Comparison of ENCODE assay signal across 8 cellular contexts in the genomic region with DNA sequence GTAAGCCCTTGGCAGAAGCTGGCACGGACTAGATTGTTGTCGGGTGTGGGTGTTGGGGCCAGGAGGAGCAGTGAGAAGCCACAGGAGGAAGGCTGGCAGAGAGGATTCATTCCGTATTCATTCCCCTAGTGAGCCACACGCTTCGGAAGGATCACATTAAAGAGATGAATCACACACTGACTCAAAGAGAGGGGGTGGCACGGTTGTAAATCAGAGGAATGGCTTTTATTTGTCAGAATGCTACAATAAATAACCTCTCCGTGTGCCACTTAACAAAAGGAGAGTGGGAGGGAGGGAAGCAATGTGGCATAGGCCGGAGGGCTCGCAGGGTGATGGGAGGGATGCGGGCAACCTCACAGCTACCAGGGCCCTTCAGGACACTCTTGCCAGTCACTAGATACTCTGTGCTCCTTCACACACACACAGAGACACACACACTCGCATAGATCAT.
A peak's percentile ranks its signal among the peaks of the same experiment; 100 is the strongest.
DNase-seq lines count a peak whose midpoint lies in the region; ATAC-seq, FAIRE-seq and TF ChIP-seq lines count a peak whose summit lies in the region.

No MANE protein-coding gene starts in this region.

- H3K27me3 ChIP-seq in esophagus (ENCODE audit: control insufficient read depth in 1 of 2, insufficient read depth in 2 of 2, low read length in 2 of 2) = no peaks in the 10 kb centered on the region
- H3K27me3 ChIP-seq in CD8-positive, alpha-beta memory T cell (ENCODE audit: insufficient read depth, low read length, poor library complexity, severe bottlenecking) = no peaks in the 10 kb centered on the region

- H3K27me3 Mint-ChIP-seq in glutamatergic neuron (ENCODE audit: unreplicated experiment) (peaks cover 9% of the 10 kb centered on the region), WTC11 (ENCODE audit: low read depth) (peaks cover 2% of the 10 kb centered on the region; the same call in 1 of the 2 replicates)
- peaks cover 0 to 2% of the 10 kb centered on the region in 2 donors for H3K27me3 Mint-ChIP-seq in CD8-positive, alpha-beta memory T cell

- no peak overlapping the region for H3K27ac Mint-ChIP-seq in glutamatergic neuron (ENCODE audit: unreplicated experiment)
- H3K27ac Mint-ChIP-seq in CD8-positive, alpha-beta memory T cell = peak overlapping the region in 2 of 8 donors; percentile 27 to 52
- no peak overlapping the region for H3K27ac Mint-ChIP-seq in WTC11

- TF ChIP-seq CTCF in glutamatergic neuron (IDR thresholded peaks at IDR 0.05; ENCODE audit: partially characterized antibody, unreplicated experiment) (no peak), WTC11 (IDR thresholded peaks at IDR 0.05) (no peak)

- no peak overlapping the region for H3K4me3 ChIP-seq in esophagus (ENCODE audit: low read depth in 1 of 2, low read length in 2 of 2)
- H3K4me3 ChIP-seq in CD8-positive, alpha-beta memory T cell (ENCODE audit: low read length) = no peak overlapping the region

- WGBS in esophagus, 2 donors = 33 to 37% methylated on average over 11 of the region's 11 CpGs

- no peaks in the 10 kb centered on the region for H3K9me3 ChIP-seq in esophagus (ENCODE audit: control insufficient read depth in 2 of 2, insufficient read depth in 1 of 2, low read depth in 1 of 2, low read length in 1 of 2)
- no peaks in the 10 kb centered on the region for H3K9me3 ChIP-seq in CD8-positive, alpha-beta memory T cell (ENCODE audit: low read length)

- peak; percentile 94 for FAIRE-seq in RCC 7860 (lab: Jason Lieb, UNC)

- H3K36me3 ChIP-seq in esophagus (ENCODE audit: control insufficient read depth in 2 of 2, insufficient read depth in 2 of 2, low read length in 1 of 2) = no peaks in the 10 kb centered on the region
- no peaks in the 10 kb centered on the region for H3K36me3 ChIP-seq in CD8-positive, alpha-beta memory T cell (ENCODE audit: insufficient read depth, low read length)

- H3K4me3 Mint-ChIP-seq in glutamatergic neuron (ENCODE audit: unreplicated experiment) (no peak overlapping the region), WTC11 (no peak overlapping the region)
- H3K4me3 Mint-ChIP-seq in CD8-positive, alpha-beta memory T cell = peak overlapping the region in 1 of 7 donors; percentile 12

- peak; percentile 62 for DNase-seq in GOT3 (lab: John Stamatoyannopoulos, UW)
- DNase-seq in RCC 7860 (ENCODE audit: low spot score) = peak; percentile 87
- peak; percentile 43 for DNase-seq in stimulated activated CD4-positive, alpha-beta T cell treated with anti-CD3 and anti-CD28 coated beads, Interleukin-12 subunit alpha, Interleukin-12 subunit beta, amount 100 ng/mL, for 4 hours
- DNase-seq in glutamatergic neuron = no peak
- no peak for DNase-seq in CD8-positive, alpha-beta memory T cell
- no peak for DNase-seq in WTC11 (ENCODE audit: low spot score)

- POLR2A ChIA-PET in CD8-positive, alpha-beta memory T cell (lab: Charles Lee) = no interaction called here
- POLR2A ChIA-PET in WTC11 (lab: Charles Lee) = interaction anchor here (0.7 kb wide), 1 partner anchor 150 kb away, joined by 4 read pairs; no protein-coding TSS in a partner anchor

- H3K9me3 Mint-ChIP-seq in glutamatergic neuron (ENCODE audit: unreplicated experiment) (peaks cover 2% of the 10 kb centered on the region), WTC11 (peaks cover 13% of the 10 kb centered on the region)
- peaks cover 0 to 9% (median 4%) of the 10 kb centered on the region in 5 donors for H3K9me3 Mint-ChIP-seq in CD8-positive, alpha-beta memory T cell

- H3K4me1 Mint-ChIP-seq in glutamatergic neuron (ENCODE audit: low read depth, unreplicated experiment) (peaks cover 5% of the 10 kb centered on the region), WTC11 (peaks cover 9% of the 10 kb centered on the region)
- H3K4me1 Mint-ChIP-seq in CD8-positive, alpha-beta memory T cell = peaks cover 12 to 20% (median 18%) of the 10 kb centered on the region in 3 donors

- H3K27ac ChIP-seq in esophagus (ENCODE audit: low read depth in 2 of 2, low read length in 1 of 2) = peak overlapping the region; percentile 3 to 86
- no peak overlapping the region for H3K27ac ChIP-seq in CD8-positive, alpha-beta memory T cell (ENCODE audit: low read depth, low read length)

- ATAC-seq in HG02610 (IDR thresholded peaks at IDR 0.05; ENCODE audit: unreplicated experiment) (no peak), WTC11 (no peak)

- CTCF ChIA-PET in CD8-positive, alpha-beta memory T cell (lab: Charles Lee) = no interaction called here
- CTCF ChIA-PET in WTC11 (lab: Charles Lee) = interaction anchor here (1.2 kb wide), 1 partner anchor 29 kb away, joined by 3 read pairs; no protein-coding TSS in a partner anchor

- H3K4me1 ChIP-seq in esophagus (ENCODE audit: control insufficient read depth in 2 of 2, insufficient read depth in 2 of 2, low read length in 1 of 2) = peaks cover 7 to 14% of the 10 kb centered on the region in 2 donors
- H3K4me1 ChIP-seq in CD8-positive, alpha-beta memory T cell (ENCODE audit: insufficient read depth, low read length) = peaks cover 7% of the 10 kb centered on the region

- H3K36me3 Mint-ChIP-seq in glutamatergic neuron (ENCODE audit: unreplicated experiment) (peaks cover 6% of the 10 kb centered on the region), WTC11 (no peaks in the 10 kb centered on the region)
- H3K36me3 Mint-ChIP-seq in CD8-positive, alpha-beta memory T cell = peaks cover 4 to 18% (median 5%) of the 10 kb centered on the region in 3 donors

TF ChIP-seq in WTC11, 78 proteins besides CTCF, POLR2A, EP300 and RAD21 (continues in another document):
- TF ChIP-seq NR2C2 (CRISPR knock-in tag; IDR thresholded peaks at IDR 0.05) = no peak
- no peak for TF ChIP-seq SP1 (CRISPR knock-in tag; conservative IDR thresholded peaks at IDR 0.05)
- no peak for TF ChIP-seq SOX15 (CRISPR knock-in tag; IDR thresholded peaks at IDR 0.05)
- no peak for TF ChIP-seq ZNF423 (CRISPR knock-in tag; IDR thresholded peaks at IDR 0.05)
- no peak for TF ChIP-seq JAZF1 (CRISPR knock-in tag; IDR thresholded peaks at IDR 0.05)
- TF ChIP-seq, protein P1, sequence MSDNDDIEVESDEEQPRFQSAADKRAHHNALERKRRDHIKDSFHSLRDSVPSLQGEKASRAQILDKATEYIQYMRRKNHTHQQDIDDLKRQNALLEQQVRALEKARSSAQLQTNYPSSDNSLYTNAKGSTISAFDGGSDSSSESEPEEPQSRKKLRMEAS (CRISPR knock-in tag; IDR thresholded peaks at IDR 0.05) = no peak
- no peak for TF ChIP-seq ZNF671 (CRISPR knock-in tag; IDR thresholded peaks at IDR 0.05)
- TF ChIP-seq, protein P2, sequence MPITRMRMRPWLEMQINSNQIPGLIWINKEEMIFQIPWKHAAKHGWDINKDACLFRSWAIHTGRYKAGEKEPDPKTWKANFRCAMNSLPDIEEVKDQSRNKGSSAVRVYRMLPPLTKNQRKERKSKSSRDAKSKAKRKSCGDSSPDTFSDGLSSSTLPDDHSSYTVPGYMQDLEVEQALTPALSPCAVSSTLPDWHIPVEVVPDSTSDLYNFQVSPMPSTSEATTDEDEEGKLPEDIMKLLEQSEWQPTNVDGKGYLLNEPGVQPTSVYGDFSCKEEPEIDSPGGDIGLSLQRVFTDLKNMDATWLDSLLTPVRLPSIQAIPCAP (CRISPR knock-in tag; IDR thresholded peaks at IDR 0.05) = no peak
- no peak for TF ChIP-seq JUN (CRISPR knock-in tag; IDR thresholded peaks at IDR 0.05)
- TF ChIP-seq, protein P3, sequence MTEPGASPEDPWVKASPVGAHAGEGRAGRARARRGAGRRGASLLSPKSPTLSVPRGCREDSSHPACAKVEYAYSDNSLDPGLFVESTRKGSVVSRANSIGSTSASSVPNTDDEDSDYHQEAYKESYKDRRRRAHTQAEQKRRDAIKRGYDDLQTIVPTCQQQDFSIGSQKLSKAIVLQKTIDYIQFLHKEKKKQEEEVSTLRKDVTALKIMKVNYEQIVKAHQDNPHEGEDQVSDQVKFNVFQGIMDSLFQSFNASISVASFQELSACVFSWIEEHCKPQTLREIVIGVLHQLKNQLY (CRISPR knock-in tag; IDR thresholded peaks at IDR 0.05) = no peak
- TF ChIP-seq ZNF396 (CRISPR knock-in tag; IDR thresholded peaks at IDR 0.05; ENCODE audit: borderline replicate concordance) = no peak
- TF ChIP-seq, protein P4, sequence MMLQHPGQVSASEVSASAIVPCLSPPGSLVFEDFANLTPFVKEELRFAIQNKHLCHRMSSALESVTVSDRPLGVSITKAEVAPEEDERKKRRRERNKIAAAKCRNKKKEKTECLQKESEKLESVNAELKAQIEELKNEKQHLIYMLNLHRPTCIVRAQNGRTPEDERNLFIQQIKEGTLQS (CRISPR knock-in tag; conservative IDR thresholded peaks at IDR 0.05) = no peak
- TF ChIP-seq NR3C1 (CRISPR knock-in tag; conservative IDR thresholded peaks at IDR 0.05; ENCODE audit: low read depth) = no peak
- TF ChIP-seq KAT7 (CRISPR knock-in tag; IDR thresholded peaks at IDR 0.05; ENCODE audit: borderline replicate concordance) = no peak
- TF ChIP-seq, protein P5, sequence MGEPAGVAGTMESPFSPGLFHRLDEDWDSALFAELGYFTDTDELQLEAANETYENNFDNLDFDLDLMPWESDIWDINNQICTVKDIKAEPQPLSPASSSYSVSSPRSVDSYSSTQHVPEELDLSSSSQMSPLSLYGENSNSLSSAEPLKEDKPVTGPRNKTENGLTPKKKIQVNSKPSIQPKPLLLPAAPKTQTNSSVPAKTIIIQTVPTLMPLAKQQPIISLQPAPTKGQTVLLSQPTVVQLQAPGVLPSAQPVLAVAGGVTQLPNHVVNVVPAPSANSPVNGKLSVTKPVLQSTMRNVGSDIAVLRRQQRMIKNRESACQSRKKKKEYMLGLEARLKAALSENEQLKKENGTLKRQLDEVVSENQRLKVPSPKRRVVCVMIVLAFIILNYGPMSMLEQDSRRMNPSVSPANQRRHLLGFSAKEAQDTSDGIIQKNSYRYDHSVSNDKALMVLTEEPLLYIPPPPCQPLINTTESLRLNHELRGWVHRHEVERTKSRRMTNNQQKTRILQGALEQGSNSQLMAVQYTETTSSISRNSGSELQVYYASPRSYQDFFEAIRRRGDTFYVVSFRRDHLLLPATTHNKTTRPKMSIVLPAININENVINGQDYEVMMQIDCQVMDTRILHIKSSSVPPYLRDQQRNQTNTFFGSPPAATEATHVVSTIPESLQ (CRISPR knock-in tag; IDR thresholded peaks at IDR 0.05) = no peak
- TF ChIP-seq, protein P6, sequence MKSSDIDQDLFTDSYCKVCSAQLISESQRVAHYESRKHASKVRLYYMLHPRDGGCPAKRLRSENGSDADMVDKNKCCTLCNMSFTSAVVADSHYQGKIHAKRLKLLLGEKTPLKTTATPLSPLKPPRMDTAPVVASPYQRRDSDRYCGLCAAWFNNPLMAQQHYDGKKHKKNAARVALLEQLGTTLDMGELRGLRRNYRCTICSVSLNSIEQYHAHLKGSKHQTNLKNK (CRISPR knock-in tag; IDR thresholded peaks at IDR 0.05) = no peak

Comparison
In these comparisons a context has a peak if more than half of its experiments do, and no peak if none do; other contexts are left out.
1. DNase-seq: peak in GOT3 (single experiment), RCC 7860 (single experiment) and stimulated activated CD4-positive, alpha-beta T cell treated with anti-CD3 and anti-CD28 coated beads, Interleukin-12 subunit alpha, Interleukin-12 subunit beta, amount 100 ng/mL, for 4 hours (single experiment); none in glutamatergic neuron (single experiment), CD8-positive, alpha-beta memory T cell (0 of 5) and WTC11 (single experiment).